Comparison of ENCODE assay signal across 9 cellular contexts in the genomic region with DNA sequence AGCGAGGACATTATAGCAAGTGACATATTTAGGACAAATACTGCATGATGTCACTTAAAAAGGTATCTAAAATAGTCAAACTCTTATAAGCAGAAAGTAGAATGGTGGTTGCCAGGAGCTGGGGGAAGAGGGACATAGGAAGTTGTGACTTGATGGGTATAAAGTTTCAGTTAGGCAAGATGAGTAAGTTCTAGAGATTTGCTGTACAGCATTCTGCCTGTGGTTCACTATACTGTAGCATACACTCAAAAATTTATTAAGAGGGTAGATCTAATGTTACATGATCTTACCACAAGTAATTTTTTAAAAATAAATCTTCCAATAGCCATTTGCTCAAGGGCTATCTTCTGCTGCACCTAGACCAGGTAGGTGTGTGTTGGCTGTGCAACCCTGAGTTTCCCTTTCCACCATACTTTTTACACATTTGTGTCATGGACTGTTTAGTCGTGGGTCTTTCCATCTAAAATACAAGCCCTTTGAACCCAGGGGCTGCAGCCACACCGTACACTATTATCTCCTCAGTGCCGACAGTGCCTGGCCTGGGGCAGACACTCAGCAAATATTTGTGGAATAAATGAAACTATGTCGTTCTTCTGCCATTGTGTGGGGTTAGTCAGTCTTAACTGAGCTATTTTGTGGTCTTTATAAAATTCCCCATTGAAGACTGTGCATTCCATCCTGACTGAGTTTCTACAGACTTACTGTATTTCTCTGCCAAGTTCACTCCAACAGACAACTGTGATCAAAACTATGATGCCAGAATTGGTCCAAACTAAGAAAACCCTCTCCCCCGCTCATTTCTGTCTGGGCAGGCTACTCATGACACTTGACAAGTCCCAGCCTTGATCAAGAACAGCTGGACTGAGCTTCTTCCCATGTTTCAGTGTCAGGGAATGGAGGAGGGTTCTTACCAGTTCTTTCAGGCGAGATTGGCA.
A peak's percentile ranks its signal among the peaks of the same experiment; 100 is the strongest.
DNase-seq lines count a peak whose midpoint lies in the region; ATAC-seq and TF ChIP-seq lines count a peak whose summit lies in the region.
"Had no signal": no experiment of that assay in that cellular context is flagged by ENCODE, and none has a peak within 500 bp of the region (broad histone marks: within the 10 kb centered on the region; RNA-seq: fewer than 3 reads in every experiment).

No MANE protein-coding gene starts in this region.

- H3K9me3 ChIP-seq in lower lobe of right lung (no peaks in the 10 kb centered on the region), upper lobe of right lung (no peaks in the 10 kb centered on the region)

- ATAC-seq in lower lobe of right lung: peak; percentile 58 to 77
- peak; percentile 65 for ATAC-seq in upper lobe of right lung
- ATAC-seq: K562 had no signal

- no peak for TF ChIP-seq CTCF in choroid plexus epithelial cell (conservative IDR thresholded peaks at IDR 0.05; ENCODE audit: low read depth, low read length)
- TF ChIP-seq CTCF in lower lobe of right lung (IDR thresholded peaks at IDR 0.05): no peak
- no peak for TF ChIP-seq CTCF in upper lobe of right lung (IDR thresholded peaks at IDR 0.05)

- no peaks in the 10 kb centered on the region for H3K36me3 Mint-ChIP-seq in activated T-cell treated with anti-CD3 and anti-CD28 coated beads, Interleukin-2, amount 50 U/mL, for 24 hours (ENCODE audit: low read depth)

- no peak overlapping the region for H3K4me3 ChIP-seq in choroid plexus epithelial cell (ENCODE audit: low read depth, low read length)
- no peak overlapping the region for H3K4me3 ChIP-seq in lower lobe of right lung
- no peak overlapping the region for H3K4me3 ChIP-seq in upper lobe of right lung
- H3K4me3 ChIP-seq: K562 had no signal

- H3K27ac ChIP-seq in lower lobe of right lung (no peak overlapping the region), upper lobe of right lung (no peak overlapping the region)

- H3K36me3 ChIP-seq in lower lobe of right lung (no peaks in the 10 kb centered on the region), upper lobe of right lung (no peaks in the 10 kb centered on the region)

- peak overlapping the region; percentile 7 for H3K27ac Mint-ChIP-seq in activated T-cell treated with anti-CD3 and anti-CD28 coated beads, Interleukin-2, amount 50 U/mL, for 24 hours

- H3K9me3 Mint-ChIP-seq in activated T-cell treated with anti-CD3 and anti-CD28 coated beads, Interleukin-2, amount 50 U/mL, for 24 hours: no peaks in the 10 kb centered on the region

- DNase-seq in activated T-cell treated with anti-CD3 and anti-CD28 coated beads, Interleukin-2, amount 50 U/mL, for 24 hours: no peak
- no peak for DNase-seq in activated T-cell treated with anti-CD3 and anti-CD28 coated beads, Interleukin-2, amount 50 U/mL, for 48 hours
- DNase-seq in choroid plexus epithelial cell (ENCODE audit: low read depth): peak; percentile 96
- no peak for DNase-seq in lower lobe of right lung
- DNase-seq in upper lobe of right lung: no peak
- DNase-seq in NCI-H526 (lab: John Stamatoyannopoulos, UW): no peak
- no peak for DNase-seq in nucleus accumbens (lab: John Stamatoyannopoulos, UW)
- no peak for DNase-seq in posterior vena cava (ENCODE audit: low spot score)

- peaks cover 4% of the 10 kb centered on the region for H3K27me3 Mint-ChIP-seq in activated T-cell treated with anti-CD3 and anti-CD28 coated beads, Interleukin-2, amount 50 U/mL, for 24 hours

- H3K27me3 ChIP-seq in lower lobe of right lung (ENCODE audit: low read depth) (no peaks in the 10 kb centered on the region), upper lobe of right lung (no peaks in the 10 kb centered on the region)

- intact Hi-C loops in lower lobe of right lung (cut with DNase I) (no loop called here), upper lobe of right lung (cut with DNase I) (no loop called here), posterior vena cava (cut with DNase I) (loop anchor here (5.0 kb wide), 1 partner anchor 75 kb away; no protein-coding TSS in a partner anchor)

- H3K4me1 Mint-ChIP-seq in activated T-cell treated with anti-CD3 and anti-CD28 coated beads, Interleukin-2, amount 50 U/mL, for 24 hours (ENCODE audit: low read depth): peaks cover 13% of the 10 kb centered on the region

- no peak overlapping the region for H3K4me3 Mint-ChIP-seq in activated T-cell treated with anti-CD3 and anti-CD28 coated beads, Interleukin-2, amount 50 U/mL, for 24 hours

- no peaks in the 10 kb centered on the region for H3K4me1 ChIP-seq in lower lobe of right lung
- no peaks in the 10 kb centered on the region for H3K4me1 ChIP-seq in upper lobe of right lung

Comparison
In these comparisons a context has a peak if more than half of its experiments do, and no peak if none do; other contexts are left out.
1. intact Hi-C loops: an anchor here in posterior vena cava (5.0 kb wide); none called in lower lobe of right lung and upper lobe of right lung.